17 cellular contexts compared by ENCODE assay signal in genomic region chr2:120873958-120874357, GRCh38.
DNase-seq lines count a peak whose midpoint lies in the region; ATAC-seq and TF ChIP-seq lines count a peak whose summit lies in the region.
"Had no signal": no experiment of that assay in that cellular context is flagged by ENCODE, and none has a peak within 500 bp of the region (broad histone marks: within the 10 kb centered on the region; RNA-seq: fewer than 3 reads in every experiment).

No MANE protein-coding gene starts in this region.

- TF ChIP-seq CTCF in GM23338 (conservative IDR thresholded peaks at IDR 0.05; ENCODE audit: low read depth in 2 of 2) (no peak), coronary artery (IDR thresholded peaks at IDR 0.05) (no peak), right atrium auricular region (IDR thresholded peaks at IDR 0.05) (no peak), sigmoid colon (IDR thresholded peaks at IDR 0.05) (no peak)

- H3K9me3 Mint-ChIP-seq in GM23338: no peaks in the 10 kb centered on the region
- H3K9me3 Mint-ChIP-seq: CD4-positive, alpha-beta T cell had no signal

- no peak overlapping the region for H3K4me2 ChIP-seq in GM23338
- H3K4me2 ChIP-seq: A549 had no signal

- intact Hi-C loops in sigmoid colon (cut with DNase I): no loop called here

- H3K9me3 ChIP-seq in right atrium auricular region (no peaks in the 10 kb centered on the region), sigmoid colon (no peaks in the 10 kb centered on the region)
- H3K9me3 ChIP-seq: A549, Caco-2 had no signal

- ATAC-seq in GM23338: peak; percentile 29
- ATAC-seq in GM19455 (IDR thresholded peaks at IDR 0.05; ENCODE audit: unreplicated experiment): no peak
- ATAC-seq: A549, GM12878 had no signal

- H2AFZ ChIP-seq in GM23338: no peak overlapping the region

- H4K20me1 ChIP-seq in GM23338 (replicated peaks; ENCODE audit: insufficient read depth): peaks cover 35% of the 10 kb centered on the region

- no peaks in the 10 kb centered on the region for H3K36me3 Mint-ChIP-seq in GM23338 (ENCODE audit: low read depth)

- H3K9me2 ChIP-seq in GM23338 (ENCODE audit: insufficient read depth): no peaks in the 10 kb centered on the region

- no peak for TF ChIP-seq EP300 in sigmoid colon (IDR thresholded peaks at IDR 0.05)

- H3K36me3 ChIP-seq in GM23338 (ENCODE audit: insufficient read depth) (no peaks in the 10 kb centered on the region), right atrium auricular region (no peaks in the 10 kb centered on the region), sigmoid colon (no peaks in the 10 kb centered on the region)

- H3F3A ChIP-seq in GM23338 (replicated peaks; ENCODE audit: low read depth): no peaks in the 10 kb centered on the region

- DNase-seq in GM23338 (ENCODE audit: low spot score) (no peak), coronary artery (ENCODE audit: low spot score) (no peak), right atrium auricular region (ENCODE audit: low spot score) (no peak), sigmoid colon (peak; percentile 56), OCI-M2 (lab: John Stamatoyannopoulos, UW; ENCODE audit: unreplicated experiment) (no peak), DMS153 treated with DMSO at 0.1 percent for 48 hours (lab: John Stamatoyannopoulos, UW; ENCODE audit: unreplicated experiment) (no peak), NCI-H345 (lab: John Stamatoyannopoulos, UW) (no peak)
- DNase-seq: Caco-2; CD4-positive, alpha-beta T cell; GF-D8; KBM-7; NCI-H82; OCI-M1; SIG-M5 had no signal

- H3K27me3 ChIP-seq in GM23338 (ENCODE audit: insufficient read depth) (no peaks in the 10 kb centered on the region), right atrium auricular region (no peaks in the 10 kb centered on the region), sigmoid colon (no peaks in the 10 kb centered on the region)

- H3K4me1 ChIP-seq in GM23338 (ENCODE audit: insufficient read depth): peaks cover 16% of the 10 kb centered on the region
- H3K4me1 ChIP-seq in right atrium auricular region: peaks cover 0 to 11% of the 10 kb centered on the region in 2 donors
- H3K4me1 ChIP-seq in sigmoid colon: peaks cover 0 to 23% (median 16%) of the 10 kb centered on the region in 4 donors
- H3K4me1 ChIP-seq: Caco-2 had no signal

- no peak overlapping the region for H3K4me3 ChIP-seq in GM23338
- H3K4me3 ChIP-seq in coronary artery: no peak overlapping the region
- no peak overlapping the region for H3K4me3 ChIP-seq in right atrium auricular region
- no peak overlapping the region for H3K4me3 ChIP-seq in sigmoid colon
- H3K4me3 ChIP-seq: A549, GM12878 had no signal

- H3K27ac Mint-ChIP-seq in GM23338: no peak overlapping the region
- H3K27ac Mint-ChIP-seq: CD4-positive, alpha-beta T cell had no signal

- H3K4me1 Mint-ChIP-seq in GM23338: peaks cover 61% of the 10 kb centered on the region

- peaks cover 21% of the 10 kb centered on the region for H3K27me3 Mint-ChIP-seq in GM23338 (ENCODE audit: insufficient read depth, low read depth, poor library complexity)

- H3K79me2 ChIP-seq in GM23338 (replicated peaks; ENCODE audit: insufficient read depth): peaks cover 96% of the 10 kb centered on the region

- TF ChIP-seq POLR2A in sigmoid colon (IDR thresholded peaks at IDR 0.05): no peak

- 77 to 87% methylated on average over 9 of the region's 9 CpGs for WGBS in sigmoid colon, 2 donors

- H3K27ac ChIP-seq in GM23338 (ENCODE audit: low read depth) (no peak overlapping the region; the same call in 1 of the 2 replicates), coronary artery (peak overlapping the region; percentile 1 to 65), right atrium auricular region (peak overlapping the region; percentile 31 to 44), sigmoid colon (no peak overlapping the region)
- H3K27ac ChIP-seq: A549 had no signal

- no peak overlapping the region for H3K4me3 Mint-ChIP-seq in GM23338
- H3K4me3 Mint-ChIP-seq: CD4-positive, alpha-beta T cell had no signal

TF ChIP-seq in GM23338, 12 proteins besides CTCF, POLR2A, EP300 and RAD21:
- TF ChIP-seq STAT1 (IDR thresholded peaks at IDR 0.05; ENCODE audit: unreplicated experiment) (no peak), REST (IDR thresholded peaks at IDR 0.05; ENCODE audit: unreplicated experiment) (no peak), EZH2phosphoT487 (IDR thresholded peaks at IDR 0.05; ENCODE audit: unreplicated experiment) (no peak), JUNB (IDR thresholded peaks at IDR 0.05; ENCODE audit: unreplicated experiment) (no peak), ZNF114 (CRISPR knock-in tag; IDR thresholded peaks at IDR 0.05) (no peak), ZNF331 (CRISPR knock-in tag; IDR thresholded peaks at IDR 0.05; ENCODE audit: low read depth) (no peak)

Comparison
In these comparisons a context has a peak if more than half of its experiments do, and no peak if none do; other contexts are left out.
1. H3K27ac ChIP-seq: peak in coronary artery (2 of 2) and right atrium auricular region (2 of 2); none in GM23338 (single experiment) and sigmoid colon (0 of 4).